In the genomic region with DNA sequence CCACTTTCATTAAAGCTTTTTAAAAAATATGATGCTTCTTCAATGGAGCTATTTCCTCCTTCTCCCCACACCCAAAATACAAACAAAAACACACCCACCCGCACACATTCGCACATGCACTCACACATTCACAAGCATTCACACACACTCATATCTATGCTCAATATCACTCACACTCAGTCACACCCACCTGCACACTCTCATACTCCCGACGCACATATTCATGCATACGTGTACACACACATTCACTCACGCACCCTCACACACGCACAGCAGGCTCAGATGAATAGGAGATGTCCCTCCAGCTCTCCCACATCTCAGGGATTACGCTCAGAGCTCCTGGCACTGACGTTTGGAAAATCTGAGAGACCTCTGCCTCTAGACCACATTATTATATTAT, we compare ENCODE assay signal across 21 cellular contexts. TPM values are rescaled to one million over a fixed set of nuclear protein-coding genes. Genes with fewer than 3 reads are reported as not detected.
A peak's percentile ranks its signal among the peaks of the same experiment; 100 is the strongest.
DNase-seq lines count a peak whose midpoint lies in the region; FAIRE-seq and TF ChIP-seq lines count a peak whose summit lies in the region.
"Had no signal": no experiment of that assay in that cellular context is flagged by ENCODE, and none has a peak within 500 bp of the region (broad histone marks: within the 10 kb centered on the region; RNA-seq: fewer than 3 reads in every experiment).

No MANE protein-coding gene starts in this region.

- no peaks in the 10 kb centered on the region for H3K36me3 ChIP-seq in esophagus muscularis mucosa
- no peaks in the 10 kb centered on the region for H3K36me3 ChIP-seq in effector memory CD4-positive, alpha-beta T cell (ENCODE audit: control insufficient read depth, insufficient read depth, low read length)
- H3K36me3 ChIP-seq: brain microvascular endothelial cell, spleen, thyroid gland had no signal

- H3K4me3 ChIP-seq in esophagus muscularis mucosa: no peak overlapping the region
- H3K4me3 ChIP-seq in effector memory CD4-positive, alpha-beta T cell (ENCODE audit: insufficient read depth, low read depth, low read length, poor library complexity, severe bottlenecking): no peak overlapping the region
- H3K4me3 ChIP-seq: thyroid gland had no signal

- peaks cover 33% of the 10 kb centered on the region for H3K27me3 Mint-ChIP-seq in activated naive CD8-positive, alpha-beta T cell
- H3K27me3 Mint-ChIP-seq in activated naive CD8-positive, alpha-beta T cell treated with anti-CD3 and anti-CD28 coated beads for 36 hours: peaks cover 65% of the 10 kb centered on the region
- H3K27me3 Mint-ChIP-seq in neural crest cell (ENCODE audit: low read depth): peaks cover 71% of the 10 kb centered on the region

- no peak for TF ChIP-seq CTCF in esophagus muscularis mucosa (IDR thresholded peaks at IDR 0.05)
- no peak for TF ChIP-seq CTCF in neural crest cell (conservative IDR thresholded peaks at IDR 0.05)

- 85% methylated on average over 9 of the region's 9 CpGs for WGBS in esophagus muscularis mucosa

- no peak for TF ChIP-seq POLR2A in esophagus muscularis mucosa (IDR thresholded peaks at IDR 0.05; ENCODE audit: low read depth)

- H3K27ac ChIP-seq in esophagus muscularis mucosa (replicated peaks in 1 of 4): no peak overlapping the region
- H3K27ac ChIP-seq in effector memory CD4-positive, alpha-beta T cell (ENCODE audit: insufficient read depth, low read length, poor library complexity, severe bottlenecking): no peak overlapping the region
- H3K27ac ChIP-seq: brain microvascular endothelial cell, C4-2B, spleen, thyroid gland had no signal

- no peaks in the 10 kb centered on the region for H3K36me3 Mint-ChIP-seq in activated naive CD8-positive, alpha-beta T cell
- no peaks in the 10 kb centered on the region for H3K36me3 Mint-ChIP-seq in activated naive CD8-positive, alpha-beta T cell treated with anti-CD3 and anti-CD28 coated beads for 36 hours
- no peaks in the 10 kb centered on the region for H3K36me3 Mint-ChIP-seq in neural crest cell (ENCODE audit: low read depth)

- H3K4me3 Mint-ChIP-seq in activated naive CD8-positive, alpha-beta T cell: peak overlapping the region; percentile 4
- no peak overlapping the region for H3K4me3 Mint-ChIP-seq in activated naive CD8-positive, alpha-beta T cell treated with anti-CD3 and anti-CD28 coated beads for 36 hours
- peak overlapping the region; percentile 16 for H3K4me3 Mint-ChIP-seq in neural crest cell

- no peak for DNase-seq in activated naive CD8-positive, alpha-beta T cell treated with anti-CD3 and anti-CD28 coated beads for 36 hours
- peak; percentile 14 for DNase-seq in esophagus muscularis mucosa (ENCODE audit: extremely low spot score)
- no peak for DNase-seq in neural crest cell (ENCODE audit: low read depth, low spot score)
- no peak for DNase-seq in urothelium cell line (ENCODE audit: low spot score)
- no peak for DNase-seq in AG20443 (ENCODE audit: low spot score)
- DNase-seq in NCI-H2171 treated with DMSO at 0.1 percent for 48 hours (lab: John Stamatoyannopoulos, UW): no peak
- no peak for DNase-seq in effector memory CD4-positive, alpha-beta T cell
- DNase-seq: 8988T; activated CD4-positive, alpha-beta T cell treated with anti-CD3 and anti-CD28 coated beads, Interleukin-2, amount 50 U/mL, for 1 hour; activated naive CD4-positive, alpha-beta T cell; cortex of kidney; DMS53; NCI-H1105; occipital lobe; spleen had no signal

- no peak overlapping the region for H3K27ac Mint-ChIP-seq in activated naive CD8-positive, alpha-beta T cell
- no peak overlapping the region for H3K27ac Mint-ChIP-seq in activated naive CD8-positive, alpha-beta T cell treated with anti-CD3 and anti-CD28 coated beads for 36 hours
- H3K27ac Mint-ChIP-seq in neural crest cell (ENCODE audit: unreplicated experiment): no peak overlapping the region

- no peaks in the 10 kb centered on the region for H3K9me3 ChIP-seq in esophagus muscularis mucosa
- no peaks in the 10 kb centered on the region for H3K9me3 ChIP-seq in effector memory CD4-positive, alpha-beta T cell (ENCODE audit: control insufficient read depth, low read length)
- H3K9me3 ChIP-seq: spleen, thyroid gland had no signal

- intact Hi-C loops in esophagus muscularis mucosa (cut with DNase I): no loop called here

- no peak for TF ChIP-seq EP300 in esophagus muscularis mucosa (IDR thresholded peaks at IDR 0.05)

- H3K27me3 ChIP-seq in esophagus muscularis mucosa: peaks cover 0 to 11% (median 0%) of the 10 kb centered on the region in 4 donors
- H3K27me3 ChIP-seq in effector memory CD4-positive, alpha-beta T cell (replicated peaks; ENCODE audit: control insufficient read depth, insufficient read depth, low read length, poor library complexity, severe bottlenecking): peaks cover 19% of the 10 kb centered on the region
- H3K27me3 ChIP-seq: brain microvascular endothelial cell, thyroid gland had no signal

- peaks cover 0 to 9% (median 4%) of the 10 kb centered on the region in 4 donors for H3K4me1 ChIP-seq in esophagus muscularis mucosa
- H3K4me1 ChIP-seq in effector memory CD4-positive, alpha-beta T cell (ENCODE audit: control insufficient read depth, insufficient read depth, low read length, poor library complexity, severe bottlenecking): no peaks in the 10 kb centered on the region

- no peaks in the 10 kb centered on the region for H3K9me3 Mint-ChIP-seq in activated naive CD8-positive, alpha-beta T cell (ENCODE audit: low read depth)
- no peaks in the 10 kb centered on the region for H3K9me3 Mint-ChIP-seq in activated naive CD8-positive, alpha-beta T cell treated with anti-CD3 and anti-CD28 coated beads for 36 hours
- no peaks in the 10 kb centered on the region for H3K9me3 Mint-ChIP-seq in neural crest cell

- H3K4me1 Mint-ChIP-seq in activated naive CD8-positive, alpha-beta T cell (ENCODE audit: low read depth): peaks cover 6% of the 10 kb centered on the region
- no peaks in the 10 kb centered on the region for H3K4me1 Mint-ChIP-seq in activated naive CD8-positive, alpha-beta T cell treated with anti-CD3 and anti-CD28 coated beads for 36 hours
- H3K4me1 Mint-ChIP-seq in neural crest cell: peaks cover 11% of the 10 kb centered on the region

- peak; percentile 56 for FAIRE-seq in urothelium cell line (lab: Jason Lieb, UNC)
- FAIRE-seq: GM18507, RCC 7860 had no signal

RNA-seq across cellular contexts. Expression of a gene that starts 25.7 kb away (rescaled TPM):
- total RNA-seq in activated naive CD8-positive, alpha-beta T cell treated with anti-CD3 and anti-CD28 coated beads for 36 hours: 10 to 100 TPM; 28.2 to 30.7 TPM
- total RNA-seq in esophagus muscularis mucosa: 10 to 100 TPM; 17.0 to 21.9 (median 20.1) TPM
- 39.3 and 41.2 TPM in 2 replicates for total RNA-seq in neural crest cell

RNA-seq across cellular contexts. Expression of a gene that starts 54.3 kb away (rescaled TPM):
- 10 to 100 TPM; 14.1 to 14.3 TPM for total RNA-seq in activated naive CD8-positive, alpha-beta T cell treated with anti-CD3 and anti-CD28 coated beads for 36 hours
- total RNA-seq in esophagus muscularis mucosa (10 to 100 TPM in 1 of 4 donors, 1 to 10 TPM in 3; 2.2 to 10.3 (median 4.6) TPM), neural crest cell (29.7 and 31.3 TPM in 2 replicates)

RNA-seq across cellular contexts. Expression of a gene that starts 54.7 kb away (rescaled TPM):
- 100 to 1,000 TPM; 148 to 159 TPM for total RNA-seq in activated naive CD8-positive, alpha-beta T cell treated with anti-CD3 and anti-CD28 coated beads for 36 hours
- 10 to 100 TPM; 25.7 to 42.8 (median 39.1) TPM for total RNA-seq in esophagus muscularis mucosa
- 75.0 and 76.9 TPM in 2 replicates for total RNA-seq in neural crest cell
